32 cellular contexts compared by ENCODE assay signal in the genomic region with DNA sequence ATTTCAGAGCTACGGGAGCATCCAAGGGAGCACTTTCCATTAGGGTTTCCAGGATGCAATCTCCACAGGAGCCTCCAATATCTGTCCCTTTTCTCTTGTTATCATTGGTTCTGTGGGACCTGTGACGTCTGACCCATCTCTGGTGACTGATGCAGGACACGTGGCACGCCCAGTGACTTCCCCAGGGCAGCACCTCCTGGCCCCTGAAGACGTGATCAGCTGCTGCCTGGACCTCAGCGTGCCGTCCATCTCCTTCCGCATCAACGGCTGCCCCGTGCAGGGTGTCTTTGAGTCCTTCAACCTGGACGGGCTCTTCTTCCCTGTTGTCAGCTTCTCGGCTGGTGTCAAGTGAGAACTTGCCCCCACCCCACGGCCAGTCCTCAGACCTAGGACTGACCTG. TPM values are rescaled to one million over a fixed set of nuclear protein-coding genes. Genes with fewer than 3 reads are reported as not detected.
"Had no signal": no experiment of that assay in that cellular context is flagged by ENCODE, and none has a peak within 500 bp of the region (broad histone marks: within the 10 kb centered on the region; RNA-seq: fewer than 3 reads in every experiment).

No MANE protein-coding gene starts in this region.

- H2AFZ ChIP-seq: neural progenitor cell had no signal

- H3K9ac ChIP-seq: neural progenitor cell had no signal

- DNase-seq: naive thymus-derived CD4-positive, alpha-beta T cell; natural killer cell; nucleus accumbens; pancreas; right cardiac atrium; right lobe of liver; sigmoid colon; spleen; stimulated activated CD4-positive, alpha-beta T cell treated with anti-CD3 and anti-CD28 coated beads, Interleukin-12 subunit alpha, Interleukin-12 subunit beta, amount 100 ng/mL, for 4 hours; stimulated activated CD4-positive, alpha-beta T cell treated with anti-CD3 and anti-CD28 coated beads, Interleukin-1b, Interleukin-23, amount 100 ng/mL, for 48 hours; stimulated activated CD4-positive, alpha-beta T cell treated with anti-CD3 and anti-CD28 coated beads, Interleukin-4, amount 100 ng/mL, for 1 hour; stimulated activated CD4-positive, alpha-beta T cell treated with anti-CD3 and anti-CD28 coated beads, Interleukin-4, amount 100 ng/mL, for 4 hours; stimulated activated CD8-positive, alpha-beta memory T cell treated with anti-CD3 and anti-CD28 coated beads, Interleukin-4, amount 100 ng/mL, for 48 hours; stimulated activated naive CD4-positive, alpha-beta T cell; stimulated activated naive CD8-positive, alpha-beta T cell treated with anti-CD3 and anti-CD28 coated beads, Interleukin-15, amount 100 ng/mL, for 72 hours; stimulated activated naive CD8-positive, alpha-beta T cell treated with anti-CD3 and anti-CD28 coated beads, Interleukin-15, Interleukin-2, amounts not matched to agents 100 U/mL and 50 U/mL, for 24 hours; substantia nigra; testis; tibial artery; transverse colon had no signal

- H3K9me3 ChIP-seq: neutrophil, pancreas, prostate gland, right lobe of liver, sigmoid colon, spleen, suprapubic skin, testis, tibial artery, transverse colon, vagina had no signal

- H3K36me3 ChIP-seq: neural progenitor cell, neutrophil, pancreas, prostate gland, right lobe of liver, sigmoid colon, spleen, suprapubic skin, tibial artery, transverse colon, vagina had no signal

- H3K4me3 ChIP-seq: neural progenitor cell, pancreas, prostate gland, right lobe of liver, sigmoid colon, skin epidermis, smooth muscle cell, spleen, suprapubic skin, testis, tibial artery, transverse colon, vagina had no signal

- ATAC-seq: naive thymus-derived CD4-positive, alpha-beta T cell; natural killer cell; pancreas; right cardiac atrium; right lobe of liver; stimulated activated memory B cell treated with anti-CD40 and anti-IgM and Interleukin-4, amounts not matched to agents 10 μg/mL and 1 μg/mL and 100 μg/mL, for 72 hours; stimulated activated naive CD8-positive, alpha-beta T cell treated with anti-CD3 and anti-CD28 coated beads, Interleukin-15, amount 100 ng/mL, for 72 hours; stimulated activated naive CD8-positive, alpha-beta T cell treated with anti-CD3 and anti-CD28 coated beads, Interleukin-15, Interleukin-2, amounts not matched to agents 100 U/mL and 50 U/mL, for 24 hours had no signal

- H3K4me1 ChIP-seq: neural progenitor cell, pancreas, prostate gland, right lobe of liver, sigmoid colon, spleen, suprapubic skin, testis, tibial artery, transverse colon, vagina had no signal

- H3K27me3 ChIP-seq: neural progenitor cell, neutrophil, pancreas, right lobe of liver, suprapubic skin, testis, transverse colon, vagina had no signal

- FAIRE-seq: pancreas, urothelium cell line had no signal

- H3K27ac ChIP-seq: neural progenitor cell, neutrophil, pancreas, prostate gland, right lobe of liver, sigmoid colon, skin epidermis, spleen, suprapubic skin, testis, tibial artery, transverse colon, vagina had no signal

- H3K4me2 ChIP-seq: neural progenitor cell, smooth muscle cell had no signal

RNA-seq across cellular contexts. Expression of a gene that starts 25.5 kb away (rescaled TPM):
- polyA plus RNA-seq: naive thymus-derived CD4-positive, alpha-beta T cell had no signal

RNA-seq across cellular contexts. Expression of a gene that starts 33.0 kb away (rescaled TPM):
- total RNA-seq: osteocyte, renal cortical epithelial cell, smooth muscle cell had no signal
- polyA plus RNA-seq: neural cell, smooth muscle cell had no signal
